Comparison of ENCODE assay signal across 1 cellular context in the genomic region with DNA sequence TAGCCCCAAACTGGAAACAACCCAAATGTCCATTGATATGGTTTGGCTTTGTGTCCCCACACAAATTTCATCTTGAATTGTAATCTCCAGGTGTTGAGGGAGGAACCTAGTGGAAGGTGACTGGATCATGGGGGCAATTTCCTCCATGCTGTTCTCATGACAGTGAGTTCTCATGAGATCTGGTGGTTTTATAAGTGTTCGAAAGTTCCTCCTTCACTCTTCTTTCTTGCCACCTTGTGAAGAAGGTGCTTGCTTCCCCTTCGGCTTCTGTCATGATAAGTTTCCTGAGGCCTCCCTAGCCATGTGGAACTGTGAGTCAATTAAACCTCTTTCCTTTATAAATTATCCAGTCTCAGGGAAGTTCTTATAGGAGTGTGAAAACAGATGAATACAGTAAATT.
TF ChIP-seq lines count a peak whose summit lies in the region.

No MANE protein-coding gene starts in this region.

TF ChIP-seq in GM12878, 131 proteins besides CTCF, POLR2A, EP300 and RAD21:
- TF ChIP-seq TCF12 (IDR thresholded peaks at IDR 0.05; ENCODE audit: low read depth, low read length) (no peak), KAT2A (conservative IDR thresholded peaks at IDR 0.05; ENCODE audit: control insufficient read depth, low read depth, low read length) (no peak), CBFB (IDR thresholded peaks at IDR 0.05; ENCODE audit: low read depth) (no peak), FOXK2 (IDR thresholded peaks at IDR 0.05) (no peak), KLF5 (IDR thresholded peaks at IDR 0.05; ENCODE audit: partially characterized antibody) (no peak), HCFC1 (IDR thresholded peaks at IDR 0.05; ENCODE audit: low read length) (no peak)
- TF ChIP-seq, protein P1, sequence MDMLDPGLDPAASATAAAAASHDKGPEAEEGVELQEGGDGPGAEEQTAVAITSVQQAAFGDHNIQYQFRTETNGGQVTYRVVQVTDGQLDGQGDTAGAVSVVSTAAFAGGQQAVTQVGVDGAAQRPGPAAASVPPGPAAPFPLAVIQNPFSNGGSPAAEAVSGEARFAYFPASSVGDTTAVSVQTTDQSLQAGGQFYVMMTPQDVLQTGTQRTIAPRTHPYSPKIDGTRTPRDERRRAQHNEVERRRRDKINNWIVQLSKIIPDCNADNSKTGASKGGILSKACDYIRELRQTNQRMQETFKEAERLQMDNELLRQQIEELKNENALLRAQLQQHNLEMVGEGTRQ (IDR thresholded peaks at IDR 0.05; ENCODE audit: borderline replicate concordance, low read depth, low read length), result no peak
- TF ChIP-seq, protein P2, sequence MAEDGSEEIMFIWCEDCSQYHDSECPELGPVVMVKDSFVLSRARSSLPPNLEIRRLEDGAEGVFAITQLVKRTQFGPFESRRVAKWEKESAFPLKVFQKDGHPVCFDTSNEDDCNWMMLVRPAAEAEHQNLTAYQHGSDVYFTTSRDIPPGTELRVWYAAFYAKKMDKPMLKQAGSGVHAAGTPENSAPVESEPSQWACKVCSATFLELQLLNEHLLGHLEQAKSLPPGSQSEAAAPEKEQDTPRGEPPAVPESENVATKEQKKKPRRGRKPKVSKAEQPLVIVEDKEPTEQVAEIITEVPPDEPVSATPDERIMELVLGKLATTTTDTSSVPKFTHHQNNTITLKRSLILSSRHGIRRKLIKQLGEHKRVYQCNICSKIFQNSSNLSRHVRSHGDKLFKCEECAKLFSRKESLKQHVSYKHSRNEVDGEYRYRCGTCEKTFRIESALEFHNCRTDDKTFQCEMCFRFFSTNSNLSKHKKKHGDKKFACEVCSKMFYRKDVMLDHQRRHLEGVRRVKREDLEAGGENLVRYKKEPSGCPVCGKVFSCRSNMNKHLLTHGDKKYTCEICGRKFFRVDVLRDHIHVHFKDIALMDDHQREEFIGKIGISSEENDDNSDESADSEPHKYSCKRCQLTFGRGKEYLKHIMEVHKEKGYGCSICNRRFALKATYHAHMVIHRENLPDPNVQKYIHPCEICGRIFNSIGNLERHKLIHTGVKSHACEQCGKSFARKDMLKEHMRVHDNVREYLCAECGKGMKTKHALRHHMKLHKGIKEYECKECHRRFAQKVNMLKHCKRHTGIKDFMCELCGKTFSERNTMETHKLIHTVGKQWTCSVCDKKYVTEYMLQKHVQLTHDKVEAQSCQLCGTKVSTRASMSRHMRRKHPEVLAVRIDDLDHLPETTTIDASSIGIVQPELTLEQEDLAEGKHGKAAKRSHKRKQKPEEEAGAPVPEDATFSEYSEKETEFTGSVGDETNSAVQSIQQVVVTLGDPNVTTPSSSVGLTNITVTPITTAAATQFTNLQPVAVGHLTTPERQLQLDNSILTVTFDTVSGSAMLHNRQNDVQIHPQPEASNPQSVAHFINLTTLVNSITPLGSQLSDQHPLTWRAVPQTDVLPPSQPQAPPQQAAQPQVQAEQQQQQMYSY (CRISPR knock-in tag; IDR thresholded peaks at IDR 0.05), result no peak
